In genomic region chr21:25960423-25960822, GRCh38 we compare ENCODE assay signal across 2 cellular contexts.
A peak's percentile ranks its signal among the peaks of the same experiment; 100 is the strongest.
TF ChIP-seq lines count a peak whose summit lies in the region.

No MANE protein-coding gene starts in this region.

TF ChIP-seq in H1, 55 proteins besides CTCF, POLR2A, EP300 and RAD21:
- TF ChIP-seq POU5F1 (IDR thresholded peaks at IDR 0.05; ENCODE audit: low read depth, low read length) (peak; percentile 79; the same call in 1 of the 2 replicates), RFX5 (IDR thresholded peaks at IDR 0.05; ENCODE audit: borderline replicate concordance, low read depth, low read length) (no peak), TCF12 (IDR thresholded peaks at IDR 0.05; ENCODE audit: low read depth, low read length) (0 out of 2 replicates have a peak, but pooled peaks have one; percentile 51), HDAC2 (IDR thresholded peaks at IDR 0.05; ENCODE audit: borderline replicate concordance in 1 of 2, low read depth in 2 of 2, low read length in 2 of 2) (0 out of 4 replicates have a peak, but pooled peaks of 1 of the 2 experiments have one; percentile 34)

TF ChIP-seq in HepG2, 621 proteins besides CTCF, POLR2A, EP300 and RAD21:
- TF ChIP-seq ZFP37 (CRISPR knock-in tag; IDR thresholded peaks at IDR 0.05; ENCODE audit: borderline replicate concordance), result no peak
- TF ChIP-seq IRF1 (CRISPR knock-in tag; IDR thresholded peaks at IDR 0.05; ENCODE audit: low read depth), result no peak
- TF ChIP-seq BORCS8-MEF2B (CRISPR knock-in tag; IDR thresholded peaks at IDR 0.05), result no peak
- no peak for TF ChIP-seq ZNF225 (CRISPR knock-in tag; IDR thresholded peaks at IDR 0.05)
- no peak for TF ChIP-seq IRX3 (CRISPR knock-in tag; IDR thresholded peaks at IDR 0.05; ENCODE audit: borderline replicate concordance, low read depth)
- no peak for TF ChIP-seq RFXANK (CRISPR knock-in tag; IDR thresholded peaks at IDR 0.05)
- TF ChIP-seq ZKSCAN1 (IDR thresholded peaks at IDR 0.05; ENCODE audit: low read length), result no peak
- no peak for TF ChIP-seq MXD4 (CRISPR knock-in tag; IDR thresholded peaks at IDR 0.05)
- TF ChIP-seq ZBED4 (CRISPR knock-in tag; IDR thresholded peaks at IDR 0.05; ENCODE audit: borderline replicate concordance), result no peak
- no peak for TF ChIP-seq TCF12 (IDR thresholded peaks at IDR 0.05)
- no peak for TF ChIP-seq TCF12 (CRISPR knock-in tag; IDR thresholded peaks at IDR 0.05)
- no peak for TF ChIP-seq FOXK1 (CRISPR knock-in tag; IDR thresholded peaks at IDR 0.05; ENCODE audit: borderline replicate concordance, low read depth)
- no peak for TF ChIP-seq SMARCE1 (IDR thresholded peaks at IDR 0.05; ENCODE audit: borderline replicate concordance)
- no peak for TF ChIP-seq ZFP41 (CRISPR knock-in tag; IDR thresholded peaks at IDR 0.05; ENCODE audit: borderline replicate concordance)
- TF ChIP-seq LBX2 (CRISPR knock-in tag; IDR thresholded peaks at IDR 0.05; ENCODE audit: borderline replicate concordance), result no peak
- no peak for TF ChIP-seq NR2F2 (IDR thresholded peaks at IDR 0.05; ENCODE audit: borderline replicate concordance, low read depth)
- no peak for TF ChIP-seq ZNF326 (CRISPR knock-in tag; IDR thresholded peaks at IDR 0.05; ENCODE audit: borderline replicate concordance)
- TF ChIP-seq ZNF703 (CRISPR knock-in tag; IDR thresholded peaks at IDR 0.05; ENCODE audit: borderline replicate concordance), result no peak
